Comparison of ENCODE assay signal across 8 cellular contexts in the genomic region with DNA sequence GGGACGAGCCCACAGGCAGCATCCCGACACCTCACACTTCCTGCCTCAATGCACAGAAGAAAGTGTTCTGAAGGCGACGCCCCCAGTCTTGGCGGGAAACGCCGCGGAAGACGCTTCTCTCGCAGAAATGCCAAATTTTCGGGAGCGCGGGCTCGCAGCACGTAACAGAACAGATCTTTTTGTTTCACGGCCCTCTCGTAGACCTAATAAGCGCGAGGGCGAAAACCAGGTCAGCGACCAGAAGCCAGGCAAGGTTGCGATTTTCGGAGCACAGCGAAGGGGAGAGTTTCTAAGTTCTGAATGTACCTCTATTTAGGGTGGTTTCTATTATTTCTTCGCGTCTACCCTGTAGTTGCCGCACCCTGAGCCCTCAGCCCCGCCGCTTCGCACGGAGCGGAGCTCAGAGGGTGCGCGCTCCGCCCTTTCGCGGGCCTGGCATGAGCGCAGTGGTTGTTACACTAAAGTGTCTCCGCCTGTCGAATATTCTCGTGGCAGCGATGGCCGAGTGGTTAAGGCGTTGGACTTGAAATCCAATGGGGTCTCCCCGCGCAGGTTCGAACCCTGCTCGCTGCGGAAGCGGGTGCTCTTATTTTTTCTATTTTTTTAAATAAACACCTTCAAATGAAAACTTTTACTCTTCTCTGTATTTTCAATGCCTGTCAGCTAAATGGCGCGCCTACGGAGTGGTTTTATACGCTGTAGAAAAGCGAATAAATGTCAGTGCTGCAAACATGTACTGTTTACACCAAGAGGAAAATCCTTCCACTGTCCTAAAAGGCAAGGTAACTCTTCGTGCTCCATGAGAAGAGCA.
DNase-seq lines count a peak whose midpoint lies in the region; ATAC-seq and TF ChIP-seq lines count a peak whose summit lies in the region.

No MANE protein-coding gene starts in this region.

- H3K4me3 ChIP-seq in AG10803 (ENCODE audit: low read length): peak overlapping the region; percentile 73

- no peak for TF ChIP-seq CTCF in AG10803 (conservative IDR thresholded peaks at IDR 0.05; ENCODE audit: low read length)

- peak; percentile 83 for ATAC-seq in HG03442 (IDR thresholded peaks at IDR 0.05; ENCODE audit: unreplicated experiment)

- DNase-seq in AG10803 (ENCODE audit: low read depth) (peak; percentile 90), GM19238 (ENCODE audit: insufficient read length, low spot score) (peak; percentile 50), NCI-H510A treated with DMSO at 0.1 percent for 48 hours (lab: John Stamatoyannopoulos, UW) (peak; percentile 78), kidney tubule cell (ENCODE audit: low spot score) (peak; percentile 94)
- DNase-seq in activated CD4-positive, alpha-beta T cell treated with anti-CD3 and anti-CD28 coated beads for 4 hours: peak; percentile 93 to 96
- peak; percentile 93 to 98 for DNase-seq in stimulated activated CD4-positive, alpha-beta T cell treated with anti-CD3 and anti-CD28 coated beads, Interleukin-1b, Interleukin-23, amount 100 ng/mL, for 1 hour (ENCODE audit: low read depth in 2 of 2)

- H3K27ac ChIP-seq in cingulate gyrus (ENCODE audit: low read depth, low read length): peak overlapping the region; percentile 98

Comparison
In these comparisons a context has a peak if more than half of its experiments do, and no peak if none do; other contexts are left out.
1. Peak in every context shown above with its lines: DNase-seq, ATAC-seq, H3K4me3 ChIP-seq and H3K27ac ChIP-seq.